Comparison of ENCODE assay signal across 1 cellular context in genomic region chrX:136909706-136910564, GRCh38.
TF ChIP-seq lines count a peak whose summit lies in the region.

No MANE protein-coding gene starts in this region.

TF ChIP-seq in K562, 482 proteins besides CTCF, POLR2A, EP300 and RAD21 (continued from another document and continues in another):
- TF ChIP-seq ZNF407 (IDR thresholded peaks at IDR 0.05; ENCODE audit: low read depth) (peak; percentile 70), USF1 (CRISPR knock-in tag; IDR thresholded peaks at IDR 0.05) (no peak), ZBTB8A (IDR thresholded peaks at IDR 0.05; ENCODE audit: partially characterized antibody) (no peak), MAFK (IDR thresholded peaks at IDR 0.05; ENCODE audit: low read length) (no peak), ZNF668 (CRISPR knock-in tag; IDR thresholded peaks at IDR 0.05) (no peak), ETV1 (tag; conservative IDR thresholded peaks at IDR 0.05; ENCODE audit: low read depth) (no peak), U2AF1 (optimal IDR thresholded peaks at IDR 0.05; ENCODE audit: low read depth, low read length) (no peak), TCF3 (CRISPR knock-in tag; IDR thresholded peaks at IDR 0.05) (no peak), TFAM (CRISPR knock-in tag; conservative IDR thresholded peaks at IDR 0.05) (no peak), PBX2 (CRISPR knock-in tag; IDR thresholded peaks at IDR 0.05; ENCODE audit: low read depth) (no peak), PBX2 (tag; conservative IDR thresholded peaks at IDR 0.05; ENCODE audit: low read depth) (no peak), ELK3 (CRISPR knock-in tag; IDR thresholded peaks at IDR 0.05) (no peak), TCF7 (IDR thresholded peaks at IDR 0.05; ENCODE audit: borderline replicate concordance) (no peak), E2F4 (CRISPR knock-in tag; IDR thresholded peaks at IDR 0.05; ENCODE audit: low read depth) (no peak), TRIM28 (IDR thresholded peaks at IDR 0.05) (peak; percentile 75; the same call in 1 of the 2 replicates), MED1 (CRISPR knock-in tag; IDR thresholded peaks at IDR 0.05; ENCODE audit: borderline replicate concordance) (no peak), MBD1 (CRISPR knock-in tag; IDR thresholded peaks at IDR 0.05) (no peak), SREBF2 (CRISPR knock-in tag; IDR thresholded peaks at IDR 0.05) (no peak), E2F5 (CRISPR knock-in tag; IDR thresholded peaks at IDR 0.05) (no peak), E2F8 (IDR thresholded peaks at IDR 0.05; ENCODE audit: low read depth, partially characterized antibody) (peak; percentile 38), ZNF764 (CRISPR knock-in tag; IDR thresholded peaks at IDR 0.05; ENCODE audit: low read depth) (no peak), ZNF133 (CRISPR knock-in tag; IDR thresholded peaks at IDR 0.05) (no peak), FOXP1 (CRISPR knock-in tag; IDR thresholded peaks at IDR 0.05) (no peak), ZNF395 (CRISPR knock-in tag; IDR thresholded peaks at IDR 0.05) (no peak), MXD1 (CRISPR knock-in tag; IDR thresholded peaks at IDR 0.05; ENCODE audit: borderline replicate concordance, poor library complexity, severe bottlenecking) (no peak), RNF219 (CRISPR knock-in tag; IDR thresholded peaks at IDR 0.05) (no peak), TAL1 (IDR thresholded peaks at IDR 0.05) (0 out of 2 replicates have a peak, but pooled peaks have one; percentile 15), STAT5B (CRISPR knock-in tag; IDR thresholded peaks at IDR 0.05) (no peak), ADNP (tag; IDR thresholded peaks at IDR 0.05) (no peak), CREB1 (IDR thresholded peaks at IDR 0.05) (no peak), CREB1 (CRISPR knock-in tag; IDR thresholded peaks at IDR 0.05) (no peak)
